21 cellular contexts compared by ENCODE assay signal in the genomic region with DNA sequence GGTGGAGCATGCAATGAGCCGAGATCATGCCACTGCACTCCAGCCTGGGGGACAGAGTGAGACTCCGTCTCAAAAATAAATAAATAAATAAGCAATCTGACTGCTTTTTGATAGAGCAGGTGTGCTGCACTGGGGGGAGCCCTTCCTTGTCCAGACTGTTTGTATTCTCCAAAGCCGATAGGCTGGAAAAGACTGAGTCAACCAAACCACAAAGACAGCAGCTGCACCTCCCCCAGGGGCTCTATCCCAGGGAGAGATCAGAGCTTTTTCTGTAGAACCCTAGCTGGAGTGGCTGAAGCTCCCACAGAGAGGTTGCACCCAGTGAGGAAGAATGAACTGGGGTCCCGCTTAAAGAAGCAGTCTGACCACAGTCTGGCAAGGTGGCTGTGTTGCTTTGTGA. TPM values are rescaled to one million over a fixed set of nuclear protein-coding genes. Genes with fewer than 3 reads are reported as not detected.
DNase-seq lines count a peak whose midpoint lies in the region; ATAC-seq, FAIRE-seq and TF ChIP-seq lines count a peak whose summit lies in the region.
"Had no signal": no experiment of that assay in that cellular context is flagged by ENCODE, and none has a peak within 500 bp of the region (broad histone marks: within the 10 kb centered on the region; RNA-seq: fewer than 3 reads in every experiment).

No MANE protein-coding gene starts in this region.

- no peaks in the 10 kb centered on the region for H3K9me2 ChIP-seq in HCT116 (ENCODE audit: insufficient read depth)

- H3K36me3 ChIP-seq in HCT116 (ENCODE audit: control insufficient read depth in 1 of 2, insufficient read depth in 2 of 2, low read length in 2 of 2) (no peaks in the 10 kb centered on the region), bronchial epithelial cell (ENCODE audit: control insufficient read depth, insufficient read depth, low read length) (no peaks in the 10 kb centered on the region)

- no peak for TF ChIP-seq CTCF in HCT116 (IDR thresholded peaks at IDR 0.05 in 2 of 3, conservative IDR thresholded peaks at IDR 0.05 in 1 of 3; ENCODE audit: borderline replicate concordance in 1 of 3, insufficient read depth in 1 of 3, low read depth in 2 of 3, low read length in 2 of 3)
- no peak for TF ChIP-seq CTCF in bronchial epithelial cell (IDR thresholded peaks at IDR 0.05; ENCODE audit: insufficient read depth, low read length, severe bottlenecking)
- TF ChIP-seq CTCF in natural killer cell (IDR thresholded peaks at IDR 0.05): no peak

- BruUV-seq in HCT116 (replicated peaks; lab: Mats Ljungman, UMichigan): no TSS peak

- TF ChIP-seq RAD21 in HCT116 (IDR thresholded peaks at IDR 0.05; ENCODE audit: low read depth): no peak

- peaks cover 10% of the 10 kb centered on the region for H3K36me3 Mint-ChIP-seq in natural killer cell

- intact Hi-C loops in HCT116 (cut with micrococcal nuclease) (loop anchor here (5.0 kb wide), 2 partner anchors 428 to 673 kb away; no protein-coding TSS in a partner anchor), natural killer cell (cut with micrococcal nuclease) (no loop called here)

- no peak overlapping the region for H3K4me3 Mint-ChIP-seq in natural killer cell
- H3K4me3 Mint-ChIP-seq: CD4-positive, CD25-positive, alpha-beta regulatory T cell; T-helper 1 cell treated with Interleukin-12 subunit alpha and Interleukin-12 subunit beta and Interleukin-4 antibody, amounts not matched to agents 30 μg/mL and 1 μg/mL, for 36 hours had no signal

- no peak overlapping the region for H3K9ac ChIP-seq in HCT116 (ENCODE audit: low read length)

- peaks cover 3 to 4% of the 10 kb centered on the region in 2 experiments; a peak in 3 of 4 replicates for H3K4me1 ChIP-seq in HCT116 (ENCODE audit: control insufficient read depth in 1 of 2, insufficient read depth in 2 of 2, low read length in 2 of 2)

- no peak overlapping the region for H2AFZ ChIP-seq in HCT116 (ENCODE audit: low read depth, low read length, poor library complexity, severe bottlenecking)

- no peaks in the 10 kb centered on the region for H3K79me2 ChIP-seq in HCT116 (ENCODE audit: insufficient read depth, low read length)

- TF ChIP-seq POLR2A in HCT116 (IDR thresholded peaks at IDR 0.05; ENCODE audit: borderline replicate concordance, extremely low read depth, insufficient read depth, insufficient read length): no peak

- H3K27ac ChIP-seq in HCT116 (ENCODE audit: low read depth, low read length): no peak overlapping the region
- H3K27ac ChIP-seq: HL-60 had no signal

- H3K9me3 ChIP-seq in HCT116 (ENCODE audit: control insufficient read depth in 1 of 2, insufficient read depth in 1 of 2, low read depth in 1 of 2, low read length in 2 of 2): no peaks in the 10 kb centered on the region

- no peaks in the 10 kb centered on the region for H3K27me3 ChIP-seq in HCT116 (ENCODE audit: insufficient read depth, low read length)
- no peaks in the 10 kb centered on the region for H3K27me3 ChIP-seq in bronchial epithelial cell (ENCODE audit: control insufficient read depth, insufficient read depth, low read length)

- CTCF ChIA-PET in HCT116 (lab: Charles Lee): interaction anchor here (7.8 kb wide), 1 partner anchor 74 kb away, joined by 135 read pairs; no protein-coding TSS in a partner anchor

- peak; percentile 0 for DNase-seq in COLO668 (lab: John Stamatoyannopoulos, UW; ENCODE audit: unreplicated experiment)
- peak; percentile 23 for DNase-seq in HCT116 (ENCODE audit: low read depth, low spot score)
- peak; percentile 27 for DNase-seq in NCI-H69 (lab: John Stamatoyannopoulos, UW)
- peak; percentile 21 for DNase-seq in bronchial epithelial cell (ENCODE audit: low read depth)
- DNase-seq in natural killer cell: no peak
- no peak for DNase-seq in mesenteric fat pad (ENCODE audit: low spot score)
- DNase-seq: AML-193; CD4-positive, CD25-positive, alpha-beta regulatory T cell; EL; KG1; MM.1S; NCI-H1436 treated with DMSO at 0.1 percent for 48 hours; NCI-H2227 treated with DMSO at 0.1 percent for 48 hours; NCI-H526 had no signal

- H4K20me1 ChIP-seq in HCT116 (ENCODE audit: insufficient read depth): no peaks in the 10 kb centered on the region

- H3K9me3 Mint-ChIP-seq in natural killer cell: peaks cover 5 to 9% of the 10 kb centered on the region in 2 donors

- POLR2A ChIA-PET in HCT116 (lab: Charles Lee): no interaction called here

- H3K27me3 Mint-ChIP-seq in natural killer cell (ENCODE audit: low read depth in 2 of 2): peaks cover 43 to 73% of the 10 kb centered on the region in 2 donors

- no peak overlapping the region for H3K4me3 ChIP-seq in HCT116 (replicated peaks in 1 of 2; ENCODE audit: low read depth in 1 of 2, low read length in 2 of 2)
- H3K4me3 ChIP-seq in bronchial epithelial cell (ENCODE audit: low read depth, low read length): no peak overlapping the region

- no peaks in the 10 kb centered on the region for H3K4me1 Mint-ChIP-seq in natural killer cell
- H3K4me1 Mint-ChIP-seq: CD4-positive, CD25-positive, alpha-beta regulatory T cell had no signal

- ATAC-seq in HCT116 (peak; percentile 83), natural killer cell (no peak), GM21529 (IDR thresholded peaks at IDR 0.05; ENCODE audit: unreplicated experiment) (no peak), GM18873 (IDR thresholded peaks at IDR 0.05; ENCODE audit: low FRiP score, unreplicated experiment) (no peak)
- ATAC-seq: Right ventricle myocardium inferior, SK-N-SH treated with all-trans-retinoic acid at 6 μM for 48 hours had no signal

- H3K27ac Mint-ChIP-seq in natural killer cell: no peak overlapping the region
- H3K27ac Mint-ChIP-seq: CD4-positive, CD25-positive, alpha-beta regulatory T cell; T-helper 1 cell treated with Interleukin-12 subunit alpha and Interleukin-12 subunit beta and Interleukin-4 antibody, amounts not matched to agents 30 μg/mL and 1 μg/mL, for 36 hours had no signal

- RAD21 ChIA-PET in HCT116 (lab: Charles Lee; ENCODE audit: low non-redundant PET in 1 of 2, low total read pairs in 2 of 2, uncharacterized antibody in 2 of 2, unreplicated experiment in 2 of 2): no interaction called here

- no peak for FAIRE-seq in bronchial epithelial cell (lab: Jason Lieb, UNC)
- FAIRE-seq: D721Med had no signal

- peak overlapping the region; percentile 23; the same call in 1 of the 2 replicates for H3K4me2 ChIP-seq in HCT116 (ENCODE audit: low read length)

TF ChIP-seq in HCT116, 20 proteins besides CTCF, POLR2A, EP300 and RAD21:
- TF ChIP-seq ELF1 (IDR thresholded peaks at IDR 0.05; ENCODE audit: borderline replicate concordance, low read depth) (no peak), FOSL1 (IDR thresholded peaks at IDR 0.05; ENCODE audit: low read depth) (no peak), EZH2 (IDR thresholded peaks at IDR 0.05) (no peak), JUND (IDR thresholded peaks at IDR 0.05) (no peak), CBX3 (IDR thresholded peaks at IDR 0.05; ENCODE audit: low read depth) (no peak), SRF (IDR thresholded peaks at IDR 0.05; ENCODE audit: low read depth) (no peak)
- TF ChIP-seq, protein P1, sequence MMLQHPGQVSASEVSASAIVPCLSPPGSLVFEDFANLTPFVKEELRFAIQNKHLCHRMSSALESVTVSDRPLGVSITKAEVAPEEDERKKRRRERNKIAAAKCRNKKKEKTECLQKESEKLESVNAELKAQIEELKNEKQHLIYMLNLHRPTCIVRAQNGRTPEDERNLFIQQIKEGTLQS (IDR thresholded peaks at IDR 0.05): no peak
- TF ChIP-seq, protein P2, sequence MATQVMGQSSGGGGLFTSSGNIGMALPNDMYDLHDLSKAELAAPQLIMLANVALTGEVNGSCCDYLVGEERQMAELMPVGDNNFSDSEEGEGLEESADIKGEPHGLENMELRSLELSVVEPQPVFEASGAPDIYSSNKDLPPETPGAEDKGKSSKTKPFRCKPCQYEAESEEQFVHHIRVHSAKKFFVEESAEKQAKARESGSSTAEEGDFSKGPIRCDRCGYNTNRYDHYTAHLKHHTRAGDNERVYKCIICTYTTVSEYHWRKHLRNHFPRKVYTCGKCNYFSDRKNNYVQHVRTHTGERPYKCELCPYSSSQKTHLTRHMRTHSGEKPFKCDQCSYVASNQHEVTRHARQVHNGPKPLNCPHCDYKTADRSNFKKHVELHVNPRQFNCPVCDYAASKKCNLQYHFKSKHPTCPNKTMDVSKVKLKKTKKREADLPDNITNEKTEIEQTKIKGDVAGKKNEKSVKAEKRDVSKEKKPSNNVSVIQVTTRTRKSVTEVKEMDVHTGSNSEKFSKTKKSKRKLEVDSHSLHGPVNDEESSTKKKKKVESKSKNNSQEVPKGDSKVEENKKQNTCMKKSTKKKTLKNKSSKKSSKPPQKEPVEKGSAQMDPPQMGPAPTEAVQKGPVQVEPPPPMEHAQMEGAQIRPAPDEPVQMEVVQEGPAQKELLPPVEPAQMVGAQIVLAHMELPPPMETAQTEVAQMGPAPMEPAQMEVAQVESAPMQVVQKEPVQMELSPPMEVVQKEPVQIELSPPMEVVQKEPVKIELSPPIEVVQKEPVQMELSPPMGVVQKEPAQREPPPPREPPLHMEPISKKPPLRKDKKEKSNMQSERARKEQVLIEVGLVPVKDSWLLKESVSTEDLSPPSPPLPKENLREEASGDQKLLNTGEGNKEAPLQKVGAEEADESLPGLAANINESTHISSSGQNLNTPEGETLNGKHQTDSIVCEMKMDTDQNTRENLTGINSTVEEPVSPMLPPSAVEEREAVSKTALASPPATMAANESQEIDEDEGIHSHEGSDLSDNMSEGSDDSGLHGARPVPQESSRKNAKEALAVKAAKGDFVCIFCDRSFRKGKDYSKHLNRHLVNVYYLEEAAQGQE (IDR thresholded peaks at IDR 0.05; ENCODE audit: low read depth): no peak
TF ChIP-seq in HCT116: peak in this region for 0.

RNA-seq across cellular contexts. Expression of a gene that starts 45.8 kb away (rescaled TPM):
- total RNA-seq in HCT116 (2021; ENCODE audit: unreplicated experiment): not detected
- polyA plus RNA-seq in HCT116 (2012): not detected in 2 replicates
- total RNA-seq in bronchial epithelial cell: not detected in 2 replicates
- not detected for total RNA-seq in natural killer cell
- total RNA-seq in mesenteric fat pad: not detected
- total RNA-seq: CD4-positive, CD25-positive, alpha-beta regulatory T cell; Right ventricle myocardium inferior had no signal
- polyA plus RNA-seq: CD4-positive, CD25-positive, alpha-beta regulatory T cell had no signal

Comparison
In these comparisons a context has a peak if more than half of its experiments do, and no peak if none do; other contexts are left out.
1. DNase-seq: peak in COLO668 (single experiment), HCT116 (single experiment), NCI-H69 (single experiment) and bronchial epithelial cell (single experiment); none in natural killer cell (single experiment) and mesenteric fat pad (single experiment).